ENCODE assay signal across 17 cellular contexts in genomic region chr3:160876568-160877100, GRCh38.
"Had no signal": no experiment of that assay in that cellular context is flagged by ENCODE, and none has a peak within 500 bp of the region (broad histone marks: within the 10 kb centered on the region; RNA-seq: fewer than 3 reads in every experiment).

No MANE protein-coding gene starts in this region.

- ATAC-seq: activated CD4-positive, CD25-positive, alpha-beta regulatory T cell treated with anti-CD3 and anti-CD28 coated beads, Interleukin-2, amount 50 U/mL, for 24 hours; activated CD8-positive, alpha-beta T cell treated with anti-CD3 and anti-CD28 coated beads, Interleukin-2, amount 10 ng/mL, durations not matched to agents 7 days and 5 days; naive thymus-derived CD8-positive, alpha-beta T cell; stimulated activated naive B cell treated with anti-CD40 and anti-IgM and Interleukin-4, amounts not matched to agents 10 μg/mL and 1 μg/mL and 100 μg/mL, for 72 hours had no signal

- H3K4me1 ChIP-seq: breast epithelium, esophagus squamous epithelium, upper lobe of left lung had no signal

- H3K27ac Mint-ChIP-seq: activated CD4-positive, alpha-beta T cell treated with anti-CD3 and anti-CD28 coated beads, Interleukin-2, amount 10 ng/mL, durations not matched to agents 7 days and 5 days; activated CD8-positive, alpha-beta T cell treated with anti-CD3 and anti-CD28 coated beads, Interleukin-2, amount 10 ng/mL, durations not matched to agents 7 days and 5 days; activated naive CD4-positive, alpha-beta T cell treated with anti-CD3 and anti-CD28 coated beads, Interleukin-2, amount 10 ng/mL, durations not matched to agents 7 days and 5 days; dendritic cell treated with granulocyte-macrophage colony-stimulating factor and Interleukin-4, amounts not matched to agents 40 ng/mL and 50 ng/mL, for 4 days; naive thymus-derived CD8-positive, alpha-beta T cell; stimulated activated naive B cell treated with anti-CD40 and anti-IgM and Interleukin-4, amounts not matched to agents 10 μg/mL and 1 μg/mL and 100 μg/mL, for 72 hours; T-helper 1 cell treated with Interleukin-12 subunit alpha and Interleukin-12 subunit beta and Interleukin-4 antibody, amounts not matched to agents 30 μg/mL and 1 μg/mL, for 36 hours had no signal

- H3K36me3 Mint-ChIP-seq: activated naive CD4-positive, alpha-beta T cell treated with anti-CD3 and anti-CD28 coated beads, Interleukin-2, amount 10 ng/mL, durations not matched to agents 7 days and 5 days had no signal

- H3K27ac ChIP-seq: breast epithelium, esophagus squamous epithelium, thoracic aorta, upper lobe of left lung had no signal

- H3K36me3 ChIP-seq: breast epithelium, esophagus squamous epithelium, thoracic aorta, upper lobe of left lung had no signal

- H3K4me3 Mint-ChIP-seq: activated CD4-positive, alpha-beta T cell treated with anti-CD3 and anti-CD28 coated beads, Interleukin-2, amount 10 ng/mL, durations not matched to agents 7 days and 5 days; activated CD8-positive, alpha-beta T cell treated with anti-CD3 and anti-CD28 coated beads, Interleukin-2, amount 10 ng/mL, durations not matched to agents 7 days and 5 days; activated naive CD4-positive, alpha-beta T cell treated with anti-CD3 and anti-CD28 coated beads, Interleukin-2, amount 10 ng/mL, durations not matched to agents 7 days and 5 days; dendritic cell treated with granulocyte-macrophage colony-stimulating factor and Interleukin-4, amounts not matched to agents 40 ng/mL and 50 ng/mL, for 4 days; naive thymus-derived CD8-positive, alpha-beta T cell; stimulated activated naive B cell treated with anti-CD40 and anti-IgM and Interleukin-4, amounts not matched to agents 10 μg/mL and 1 μg/mL and 100 μg/mL, for 72 hours; T-helper 1 cell treated with Interleukin-12 subunit alpha and Interleukin-12 subunit beta and Interleukin-4 antibody, amounts not matched to agents 30 μg/mL and 1 μg/mL, for 36 hours had no signal

- H3K9me3 ChIP-seq: breast epithelium, thoracic aorta, upper lobe of left lung had no signal

- H3K27me3 ChIP-seq: breast epithelium, esophagus squamous epithelium, upper lobe of left lung had no signal

- H3K4me1 Mint-ChIP-seq: activated CD4-positive, alpha-beta T cell treated with anti-CD3 and anti-CD28 coated beads, Interleukin-2, amount 10 ng/mL, durations not matched to agents 7 days and 5 days; activated naive CD4-positive, alpha-beta T cell treated with anti-CD3 and anti-CD28 coated beads, Interleukin-2, amount 10 ng/mL, durations not matched to agents 7 days and 5 days had no signal

- H3K9me3 Mint-ChIP-seq: activated CD4-positive, alpha-beta T cell treated with anti-CD3 and anti-CD28 coated beads, Interleukin-2, amount 10 ng/mL, durations not matched to agents 7 days and 5 days; activated naive CD4-positive, alpha-beta T cell treated with anti-CD3 and anti-CD28 coated beads, Interleukin-2, amount 10 ng/mL, durations not matched to agents 7 days and 5 days; T-helper 1 cell treated with Interleukin-12 subunit alpha and Interleukin-12 subunit beta and Interleukin-4 antibody, amounts not matched to agents 30 μg/mL and 1 μg/mL, for 36 hours had no signal

- H3K4me3 ChIP-seq: breast epithelium, esophagus squamous epithelium, thoracic aorta, upper lobe of left lung had no signal

- DNase-seq: activated CD4-positive, alpha-beta T cell treated with anti-CD3 and anti-CD28 coated beads, Interleukin-2, amount 10 ng/mL, durations not matched to agents 7 days and 5 days; activated CD8-positive, alpha-beta T cell treated with anti-CD3 and anti-CD28 coated beads, Interleukin-2, amount 10 ng/mL, durations not matched to agents 7 days and 5 days; activated effector memory CD4-positive, alpha-beta T cell treated with Interleukin-2 at 50 U/mL for 16 hours; activated naive CD4-positive, alpha-beta T cell treated with anti-CD3 and anti-CD28 coated beads, Interleukin-2, amount 10 ng/mL, durations not matched to agents 7 days and 5 days; activated T-cell treated with anti-CD3 and anti-CD28 coated beads, Interleukin-2, amount 50 U/mL, for 48 hours; aorta; effector CD8-positive, alpha-beta T cell; esophagus squamous epithelium; mesendoderm; naive thymus-derived CD8-positive, alpha-beta T cell; stimulated activated naive B cell treated with anti-CD40 and anti-IgM and Interleukin-4, amounts not matched to agents 10 μg/mL and 1 μg/mL and 100 μg/mL, for 72 hours; upper lobe of left lung had no signal

- H3K27me3 Mint-ChIP-seq: activated naive CD4-positive, alpha-beta T cell treated with anti-CD3 and anti-CD28 coated beads, Interleukin-2, amount 10 ng/mL, durations not matched to agents 7 days and 5 days; dendritic cell treated with granulocyte-macrophage colony-stimulating factor and Interleukin-4, amounts not matched to agents 40 ng/mL and 50 ng/mL, for 4 days; stimulated activated naive B cell treated with anti-CD40 and anti-IgM and Interleukin-4, amounts not matched to agents 10 μg/mL and 1 μg/mL and 100 μg/mL, for 72 hours had no signal
